ENCODE assay signal across 27 cellular contexts in the genomic region with DNA sequence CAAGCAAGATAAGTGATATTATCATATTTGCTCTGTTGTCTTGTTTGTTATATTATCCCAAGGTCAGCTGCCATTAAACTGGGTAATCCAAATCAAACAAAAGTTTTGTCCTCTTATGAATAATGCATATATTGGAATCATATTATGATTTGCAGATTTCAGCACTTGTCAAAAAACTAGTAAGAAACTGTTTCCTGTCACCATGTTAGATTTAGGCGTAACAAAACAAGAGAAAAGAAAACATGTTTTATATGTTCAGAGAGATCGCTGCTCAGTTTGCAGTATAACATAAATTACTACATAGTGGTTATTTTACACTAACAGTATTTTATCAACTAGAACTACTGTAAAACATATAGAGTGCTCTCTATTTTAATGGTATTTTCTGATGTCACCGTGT.
"Had no signal": no experiment of that assay in that cellular context is flagged by ENCODE, and none has a peak within 500 bp of the region (broad histone marks: within the 10 kb centered on the region; RNA-seq: fewer than 3 reads in every experiment).

No MANE protein-coding gene starts in this region.

- DNase-seq: stimulated activated CD4-positive, alpha-beta T cell treated with anti-CD3 and anti-CD28 coated beads, Interleukin-2, amount 100 ng/mL, for 48 hours; stimulated activated CD4-positive, alpha-beta T cell treated with anti-CD3 and anti-CD28 coated beads, Interleukin-4, amount 100 ng/mL, for 1 hour; stimulated activated CD4-positive, alpha-beta T cell treated with anti-CD3 and anti-CD28 coated beads, Interleukin-4, amount 100 ng/mL, for 24 hours; stimulated activated CD4-positive, alpha-beta T cell treated with anti-CD3 and anti-CD28 coated beads, Interleukin-4, amount 100 ng/mL, for 4 hours; stimulated activated CD8-positive, alpha-beta memory T cell treated with anti-CD3 and anti-CD28 coated beads, Interleukin-4, amount 100 ng/mL, for 48 hours; stimulated activated naive B cell treated with anti-CD40 and anti-IgM and Interleukin-4, amounts not matched to agents 10 μg/mL and 1 μg/mL and 100 μg/mL, for 72 hours; stimulated activated naive CD4-positive, alpha-beta T cell; stimulated activated naive CD4-positive, alpha-beta T cell treated with Interleukin-2 at 50 U/mL for 16 hours; stimulated activated naive CD8-positive, alpha-beta T cell treated with anti-CD3 and anti-CD28 coated beads, Interleukin-15, amount 100 ng/mL, for 72 hours; stimulated activated naive CD8-positive, alpha-beta T cell treated with anti-CD3 and anti-CD28 coated beads, Interleukin-15, Interleukin-2, amounts not matched to agents 100 U/mL and 50 U/mL, for 24 hours; stomach; substantia nigra; testis; thyroid gland; tibial artery; transverse colon; trophoblast cell; upper lobe of left lung; upper lobe of right lung; uterus had no signal

- H3K4me1 ChIP-seq: testis, thyroid gland, transverse colon, upper lobe of left lung, uterus had no signal

- H3K36me3 ChIP-seq: stomach, suprapubic skin, thoracic aorta, thyroid gland, tibial artery, tibial nerve, transverse colon, upper lobe of left lung, upper lobe of right lung, uterus, vagina had no signal

- FAIRE-seq: urothelium cell line had no signal

- H3K9me3 ChIP-seq: stomach, suprapubic skin, testis, thoracic aorta, thyroid gland, tibial artery, tibial nerve, transverse colon, upper lobe of left lung, upper lobe of right lung, uterus, vagina had no signal

- H3K27ac ChIP-seq: stomach, suprapubic skin, testis, thoracic aorta, thyroid gland, tibial artery, tibial nerve, transverse colon, upper lobe of left lung, upper lobe of right lung, uterus, vagina had no signal

- H3K27me3 ChIP-seq: stomach, suprapubic skin, testis, thyroid gland, tibial artery, tibial nerve, transverse colon, upper lobe of left lung, upper lobe of right lung, uterus, vagina had no signal

- ATAC-seq: stimulated activated effector memory CD8-positive, alpha-beta T cell treated with anti-CD3 and anti-CD28 coated beads, Interleukin-12 subunit alpha, Interleukin-12 subunit beta, amount 100 ng/mL, for 72 hours; stimulated activated memory B cell treated with anti-CD40 and anti-IgM and Interleukin-4, amounts not matched to agents 10 μg/mL and 1 μg/mL and 100 μg/mL, for 72 hours; stimulated activated naive B cell treated with anti-CD40 and anti-IgM and Interleukin-4, amounts not matched to agents 10 μg/mL and 1 μg/mL and 100 μg/mL, for 72 hours; stimulated activated naive CD8-positive, alpha-beta T cell treated with anti-CD3 and anti-CD28 coated beads, Interleukin-15, amount 100 ng/mL, for 72 hours; stimulated activated naive CD8-positive, alpha-beta T cell treated with anti-CD3 and anti-CD28 coated beads, Interleukin-15, Interleukin-2, amounts not matched to agents 100 U/mL and 50 U/mL, for 24 hours; upper lobe of right lung had no signal

- H3K4me3 ChIP-seq: stomach, suprapubic skin, testis, thoracic aorta, thyroid gland, tibial artery, tibial nerve, transverse colon, upper lobe of left lung, upper lobe of right lung, uterus, vagina had no signal
